Comparison of ENCODE assay signal across 8 cellular contexts in the genomic region with DNA sequence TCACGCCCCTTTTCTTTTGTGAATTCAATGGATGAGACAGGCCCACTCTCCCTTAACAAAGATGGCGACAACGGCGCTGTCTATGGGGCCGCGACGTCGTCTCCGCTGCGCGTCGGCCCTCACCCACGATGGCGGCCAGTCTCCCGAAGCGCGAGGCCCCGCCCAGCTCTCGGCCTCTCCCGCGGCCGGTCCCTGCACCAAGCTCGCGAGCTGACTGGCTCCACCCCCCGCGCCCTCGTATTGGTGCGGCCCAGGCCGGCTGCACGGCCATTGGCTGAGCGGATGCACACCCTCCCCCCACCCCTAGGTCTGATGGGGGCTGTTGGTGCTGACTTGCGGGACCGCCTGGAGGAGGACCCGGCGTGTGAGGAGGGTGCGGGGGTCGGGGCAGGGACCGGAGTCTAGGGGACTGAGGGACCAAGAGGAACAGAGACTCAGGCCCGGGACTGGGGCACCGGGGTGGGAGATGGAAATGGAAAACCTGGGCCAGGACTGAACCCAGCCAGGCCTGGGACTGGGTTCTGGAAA. TPM values are rescaled to one million over a fixed set of nuclear protein-coding genes. Genes with fewer than 3 reads are reported as not detected.
DNase-seq lines count a peak whose midpoint lies in the region; ATAC-seq and TF ChIP-seq lines count a peak whose summit lies in the region.

No MANE protein-coding gene starts in this region.

- H2AFZ ChIP-seq in ACC112 (ENCODE audit: low read length, unreplicated experiment): no peak overlapping the region

- ATAC-seq in HG03175 (IDR thresholded peaks at IDR 0.05; ENCODE audit: unreplicated experiment): peak; percentile 64

- H3K27me3 ChIP-seq in ACC112 (ENCODE audit: insufficient read depth, low read length): no peaks in the 10 kb centered on the region

- H3K27ac ChIP-seq in ACC112 (ENCODE audit: low read depth, low read length): peak overlapping the region; percentile 53; the same call in 1 of the 2 replicates

- no peaks in the 10 kb centered on the region for H3K36me3 ChIP-seq in ACC112 (ENCODE audit: insufficient read depth, low read length)

- H3K4me3 ChIP-seq in ACC112 (ENCODE audit: low read depth, low read length): peak overlapping the region; percentile 74

- in situ Hi-C loops in GM18951 (cut with MboI; ENCODE audit: low sequenced_read_pairs, unreplicated experiment): no loop called here

- peaks cover 12% of the 10 kb centered on the region for H3K4me1 ChIP-seq in ACC112 (ENCODE audit: control insufficient read depth, insufficient read depth, low read length, unreplicated experiment)

- peak; percentile 51 for TF ChIP-seq POLR2A in GM18951 (IDR thresholded peaks at IDR 0.05; ENCODE audit: extremely low read depth, insufficient read depth, insufficient read length)

- DNase-seq in NCI-H526 (lab: John Stamatoyannopoulos, UW): peak; percentile 94 to 99
- peak; percentile 92 for DNase-seq in activated CD8-positive, alpha-beta memory T cell treated with anti-CD3 and anti-CD28 coated beads for 4 hours (ENCODE audit: low read depth in 2 of 2)
- peak; percentile 89 for DNase-seq in effector CD4-positive, alpha-beta T cell
- DNase-seq in lung microvascular endothelial cell (ENCODE audit: low read depth in 2 of 2): peak; percentile 99
- peak; percentile 90 to 98 (median 93) for DNase-seq in stimulated activated CD4-positive, alpha-beta T cell treated with anti-CD3 and anti-CD28 coated beads, TNF-alpha, amount 100 ng/mL, for 24 hours (ENCODE audit: low read depth in 3 of 3)

- H3K79me2 ChIP-seq in ACC112 (ENCODE audit: control insufficient read depth, insufficient read depth, low read length, unreplicated experiment): peaks cover 12% of the 10 kb centered on the region

RNA-seq across cellular contexts. Expression of gene SPHK2, which starts 4.8 kb away (rescaled TPM):
- 5.4 and 6.3 TPM in 2 replicates for total RNA-seq in lung microvascular endothelial cell

RNA-seq across cellular contexts. Expression of gene RPL18, which starts 5.2 kb away (rescaled TPM):
- total RNA-seq in lung microvascular endothelial cell: 2,223 and 2,324 TPM in 2 replicates

RNA-seq across cellular contexts. Expression of gene FAM83E, which starts 9.3 kb away (rescaled TPM):
- total RNA-seq in lung microvascular endothelial cell: 0.40 and 0.65 TPM in 2 replicates

RNA-seq across cellular contexts. Expression of gene DBP, which starts 13.0 kb away (rescaled TPM):
- total RNA-seq in lung microvascular endothelial cell: 0.87 and 3.4 TPM in 2 replicates

RNA-seq across cellular contexts. Expression of gene SPACA4, which starts 17.6 kb away (rescaled TPM):
- total RNA-seq in lung microvascular endothelial cell: not detected in 2 replicates

Comparison
In these comparisons a context has a peak if more than half of its experiments do, and no peak if none do; other contexts are left out.
1. Peak in every context shown above with its lines: DNase-seq, ATAC-seq, H3K4me3 ChIP-seq and H3K27ac ChIP-seq.